ENCODE assay signal across 9 cellular contexts in genomic region chrX:70454441-70455365, GRCh38. TPM values are rescaled to one million over a fixed set of nuclear protein-coding genes. Genes with fewer than 3 reads are reported as not detected.
DNase-seq lines count a peak whose midpoint lies in the region; ATAC-seq, FAIRE-seq and TF ChIP-seq lines count a peak whose summit lies in the region.
"Had no signal": no experiment of that assay in that cellular context is flagged by ENCODE, and none has a peak within 500 bp of the region (broad histone marks: within the 10 kb centered on the region; RNA-seq: fewer than 3 reads in every experiment).

No MANE protein-coding gene starts in this region.

- no peaks in the 10 kb centered on the region for H3K36me3 ChIP-seq in breast epithelium
- H3K36me3 ChIP-seq in keratinocyte (ENCODE audit: control insufficient read depth in 2 of 2, extremely low read depth in 1 of 2, insufficient read depth in 2 of 2, low read length in 2 of 2): no peaks in the 10 kb centered on the region

- TF ChIP-seq CTCF in GM12865 (IDR thresholded peaks at IDR 0.05; ENCODE audit: insufficient read depth, low read depth, low read length, missing control alignments): peak; percentile 83
- peak; percentile 36 to 79 (median 76) for TF ChIP-seq CTCF in breast epithelium (IDR thresholded peaks at IDR 0.05)
- peak in 2 of 3 experiments; percentile 78 to 82 for TF ChIP-seq CTCF in keratinocyte (optimal IDR thresholded peaks at IDR 0.05 in 1 of 3, IDR thresholded peaks at IDR 0.05 in 1 of 3, conservative IDR thresholded peaks at IDR 0.05 in 1 of 3; ENCODE audit: extremely low read depth in 1 of 3, insufficient read depth in 2 of 3, low read length in 3 of 3)

- ATAC-seq in HG02588 (IDR thresholded peaks at IDR 0.05; ENCODE audit: unreplicated experiment): peak; percentile 47

- peak overlapping the region; percentile 33 for H2AFZ ChIP-seq in keratinocyte (ENCODE audit: control insufficient read depth, low read length)

- no peak for TF ChIP-seq POLR2A in breast epithelium (IDR thresholded peaks at IDR 0.05)

- no peaks in the 10 kb centered on the region for H3K9me1 ChIP-seq in keratinocyte (ENCODE audit: control insufficient read depth, extremely low read depth, insufficient read depth, low read length)

- H4K20me1 ChIP-seq in keratinocyte (ENCODE audit: control insufficient read depth, extremely low read depth, insufficient read depth, low read length): no peaks in the 10 kb centered on the region

- no peaks in the 10 kb centered on the region for H3K79me2 ChIP-seq in keratinocyte (ENCODE audit: control insufficient read depth, insufficient read depth, low read length)

- no peaks in the 10 kb centered on the region for H3K9me3 ChIP-seq in breast epithelium
- no peaks in the 10 kb centered on the region for H3K9me3 ChIP-seq in keratinocyte (ENCODE audit: control insufficient read depth, low read depth, low read length)

- peak overlapping the region; percentile 75 for H3K4me2 ChIP-seq in keratinocyte (ENCODE audit: control insufficient read depth, extremely low read depth, insufficient read depth, low read depth, low read length)

- H3K27me3 ChIP-seq in breast epithelium: peaks cover 0 to 50% of the 10 kb centered on the region in 2 donors
- H3K27me3 ChIP-seq in keratinocyte (ENCODE audit: control insufficient read depth, extremely low read depth, insufficient read depth, low read length): no peaks in the 10 kb centered on the region

- H3K4me1 ChIP-seq in breast epithelium (no peaks in the 10 kb centered on the region), keratinocyte (ENCODE audit: control insufficient read depth, extremely low read depth, insufficient read depth, low read length) (peaks cover 14% of the 10 kb centered on the region)

- DNase-seq in GM12865 (ENCODE audit: low read depth): peak; percentile 74
- DNase-seq in NCI-H146 treated with DMSO at 0.1 percent for 48 hours (lab: John Stamatoyannopoulos, UW; ENCODE audit: unreplicated experiment): peak; percentile 91
- peak; percentile 72 for DNase-seq in T1000 (lab: John Stamatoyannopoulos, UW)
- peak; percentile 73 to 84 for DNase-seq in breast epithelium (ENCODE audit: low spot score in 2 of 2)
- DNase-seq in keratinocyte (ENCODE audit: low read depth, low spot score): peak; percentile 32
- peak; percentile 65 for DNase-seq in stimulated activated CD4-positive, alpha-beta T cell treated with anti-CD3 and anti-CD28 coated beads, Interleukin-4, amount 100 ng/mL, for 1 hour
- DNase-seq in GOT3 (lab: John Stamatoyannopoulos, UW): no peak

- intact Hi-C loops in breast epithelium (cut with DNase I; ENCODE audit: low total_unique reads): no loop called here

- dilution Hi-C loops in keratinocyte (cut with MboI; ENCODE audit: extremely low pct_ligation_motif_present, low sequenced_read_pairs): no loop called here

- H3K27ac ChIP-seq in breast epithelium: peak overlapping the region; percentile 84 to 93
- no peak overlapping the region for H3K27ac ChIP-seq in keratinocyte (ENCODE audit: control insufficient read depth, insufficient read depth, low read length)

- H3K9ac ChIP-seq in keratinocyte (ENCODE audit: control insufficient read depth, extremely low read depth, insufficient read depth, low read length): peak overlapping the region; percentile 58

- no peak for FAIRE-seq in keratinocyte (lab: Jason Lieb, UNC)

- H3K4me3 ChIP-seq in GM12865 (ENCODE audit: low read depth, low read length) (peak overlapping the region; percentile 62), breast epithelium (peak overlapping the region; percentile 43 to 77 (median 60)), keratinocyte (ENCODE audit: control insufficient read depth in 2 of 3, extremely low read depth in 1 of 3, insufficient read depth in 2 of 3, low read depth in 1 of 3, low read length in 3 of 3) (peak overlapping the region; percentile 41 to 63 (median 62))

RNA-seq across cellular contexts. Expression of gene DLG3, which starts 10.1 kb away (rescaled TPM):
- 10 to 100 TPM in 2 of 3 donors, 1 to 10 TPM in 1; 3.7 to 30.3 (median 21.0) TPM for total RNA-seq in breast epithelium
- polyA plus RNA-seq in keratinocyte: 5.9 to 10.1 TPM (median 8.7 TPM) in 3 replicates
- polyA plus RNA-seq in keratinocyte (2011; ENCODE audit: low read depth): 11.7 TPM
- polyA plus RNA-seq in keratinocyte (2011; cell fraction: cytosol; rRNA removed): 5.4 and 8.1 TPM in 2 replicates
- 6.2 and 6.8 TPM in 2 replicates for polyA plus RNA-seq in keratinocyte (2011; cell fraction: nucleus; rRNA removed)
- 5.0 and 6.5 TPM in 2 replicates for polyA plus RNA-seq in keratinocyte (2012; ENCODE audit: low replicate concordance)
- 5.0 to 11.3 TPM (median 5.9 TPM) in 3 replicates for polyA minus RNA-seq in keratinocyte
- polyA minus RNA-seq in keratinocyte (2011; cell fraction: cytosol; rRNA and poly(A)+ RNA removed): 1.3 TPM
- 1.6 and 6.4 TPM in 2 replicates for polyA minus RNA-seq in keratinocyte (2011; cell fraction: nucleus; rRNA and poly(A)+ RNA removed)

RNA-seq across cellular contexts. Expression of gene GDPD2, which starts 31.6 kb away (rescaled TPM):
- total RNA-seq in breast epithelium: under 1 TPM in 1 of 3 donors, not detected in 2; 0.15 TPM
- polyA plus RNA-seq in keratinocyte: 4.4 to 22.1 TPM (median 7.2 TPM) in 3 replicates
- 8.2 TPM for polyA plus RNA-seq in keratinocyte (2011; ENCODE audit: low read depth)
- polyA plus RNA-seq in keratinocyte (2011; cell fraction: cytosol; rRNA removed): 6.3 and 8.3 TPM in 2 replicates
- 33.4 and 52.7 TPM in 2 replicates for polyA plus RNA-seq in keratinocyte (2011; cell fraction: nucleus; rRNA removed)
- 3.0 and 15.0 TPM in 2 replicates for polyA plus RNA-seq in keratinocyte (2012; ENCODE audit: low replicate concordance)
- polyA minus RNA-seq in keratinocyte: 5.1 to 30.3 TPM (median 8.7 TPM) in 3 replicates
- 8.4 TPM for polyA minus RNA-seq in keratinocyte (2011; cell fraction: cytosol; rRNA and poly(A)+ RNA removed)
- 13.8 and 22.4 TPM in 2 replicates for polyA minus RNA-seq in keratinocyte (2011; cell fraction: nucleus; rRNA and poly(A)+ RNA removed)
- total RNA-seq: pulmonary artery endothelial cell had no signal
